In genomic region chr21:15221799-15222386, GRCh38 we compare ENCODE assay signal across 1 cellular context.
TF ChIP-seq lines count a peak whose summit lies in the region.

No MANE protein-coding gene starts in this region.

TF ChIP-seq in GM23338, 12 proteins besides CTCF, POLR2A, EP300 and RAD21 (continued from another document):
- TF ChIP-seq CREB1 (CRISPR knock-in tag; IDR thresholded peaks at IDR 0.05; ENCODE audit: low read depth) (0 out of 2 replicates have a peak, but pooled peaks have one; percentile 30), NANOG (IDR thresholded peaks at IDR 0.05; ENCODE audit: borderline replicate concordance) (peak; percentile 63)
TF ChIP-seq in GM23338: peak in this region for 3.
